In the genomic region with DNA sequence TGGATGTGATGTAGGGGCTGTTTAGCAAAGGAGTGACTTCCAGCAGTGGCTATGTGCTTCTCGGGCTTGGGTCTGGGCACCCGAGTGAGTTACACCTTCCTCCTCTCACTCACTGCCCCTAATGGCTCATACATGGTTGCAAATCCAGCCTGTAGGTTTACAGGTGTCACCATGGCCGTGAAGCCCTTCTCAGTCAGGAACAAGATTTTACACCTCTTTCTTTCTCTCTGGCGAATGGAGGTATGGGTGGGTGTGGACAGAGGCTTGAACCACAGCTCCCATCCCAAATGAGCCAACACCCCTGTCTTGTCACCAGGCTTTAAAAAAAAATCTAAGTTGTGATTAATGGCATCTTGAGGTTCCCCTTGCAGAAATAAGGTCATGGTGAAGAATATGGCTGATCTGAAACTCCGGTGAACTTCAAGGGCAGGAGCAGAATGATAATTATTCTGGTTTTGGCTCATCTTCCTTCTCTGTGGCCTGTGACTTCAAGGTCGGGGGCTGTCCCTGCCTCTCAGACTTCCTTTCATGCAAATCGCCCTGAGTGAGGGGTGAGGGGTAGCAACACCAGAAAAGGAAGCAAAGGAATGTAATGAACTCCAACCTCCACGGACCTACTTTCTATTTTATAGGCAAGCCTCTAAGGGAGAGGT, we compare ENCODE assay signal across 9 cellular contexts.
DNase-seq lines count a peak whose midpoint lies in the region; ATAC-seq and TF ChIP-seq lines count a peak whose summit lies in the region.
"Had no signal": no experiment of that assay in that cellular context is flagged by ENCODE, and none has a peak within 500 bp of the region (broad histone marks: within the 10 kb centered on the region; RNA-seq: fewer than 3 reads in every experiment).

No MANE protein-coding gene starts in this region.

- no peaks in the 10 kb centered on the region for H3K4me1 Mint-ChIP-seq in mesothelial cell of epicardium

- no peak overlapping the region for H3K4me3 Mint-ChIP-seq in mesothelial cell of epicardium
- H3K4me3 Mint-ChIP-seq: GM23338 had no signal

- H3K27ac Mint-ChIP-seq in mesothelial cell of epicardium, result no peak overlapping the region
- H3K27ac Mint-ChIP-seq: GM23338 had no signal

- H3K9me3 Mint-ChIP-seq in mesothelial cell of epicardium, result no peaks in the 10 kb centered on the region
- H3K9me3 Mint-ChIP-seq: GM23338 had no signal

- peak; percentile 42 to 46 for DNase-seq in activated CD4-positive, alpha-beta T cell treated with anti-CD3 and anti-CD28 coated beads for 4 hours
- DNase-seq in stimulated activated CD4-positive, alpha-beta T cell treated with anti-CD3 and anti-CD28 coated beads, Interleukin-15, amount 100 ng/mL, for 48 hours (ENCODE audit: low read depth in 2 of 2), result peak; percentile 76 to 77
- DNase-seq in NCI-H226 (no peak), NCI-H1930 (lab: John Stamatoyannopoulos, UW) (no peak), GM03348 (ENCODE audit: low spot score) (no peak), mesothelial cell of epicardium (ENCODE audit: low spot score in 2 of 2, unreplicated experiment in 2 of 2) (no peak)

- H3K27me3 Mint-ChIP-seq in mesothelial cell of epicardium (ENCODE audit: low read depth), result peaks cover 37% of the 10 kb centered on the region

- peak; percentile 98 for ATAC-seq in GM18868 (IDR thresholded peaks at IDR 0.05; ENCODE audit: unreplicated experiment)
- peak; percentile 95 for ATAC-seq in HG02840 (IDR thresholded peaks at IDR 0.05; ENCODE audit: low FRiP score, unreplicated experiment)
- ATAC-seq: GM23338 had no signal

- H3K36me3 Mint-ChIP-seq in mesothelial cell of epicardium, result no peaks in the 10 kb centered on the region

- TF ChIP-seq CTCF in mesothelial cell of epicardium (IDR thresholded peaks at IDR 0.05; ENCODE audit: unreplicated experiment), result no peak

Comparison
In these comparisons a context has a peak if more than half of its experiments do, and no peak if none do; other contexts are left out.
1. DNase-seq: peak in activated CD4-positive, alpha-beta T cell treated with anti-CD3 and anti-CD28 coated beads for 4 hours (2 of 2) and stimulated activated CD4-positive, alpha-beta T cell treated with anti-CD3 and anti-CD28 coated beads, Interleukin-15, amount 100 ng/mL, for 48 hours (2 of 2); none in NCI-H226 (single experiment), NCI-H1930 (0 of 2), GM03348 (single experiment) and mesothelial cell of epicardium (0 of 2).